15 cellular contexts compared by ENCODE assay signal in the genomic region with DNA sequence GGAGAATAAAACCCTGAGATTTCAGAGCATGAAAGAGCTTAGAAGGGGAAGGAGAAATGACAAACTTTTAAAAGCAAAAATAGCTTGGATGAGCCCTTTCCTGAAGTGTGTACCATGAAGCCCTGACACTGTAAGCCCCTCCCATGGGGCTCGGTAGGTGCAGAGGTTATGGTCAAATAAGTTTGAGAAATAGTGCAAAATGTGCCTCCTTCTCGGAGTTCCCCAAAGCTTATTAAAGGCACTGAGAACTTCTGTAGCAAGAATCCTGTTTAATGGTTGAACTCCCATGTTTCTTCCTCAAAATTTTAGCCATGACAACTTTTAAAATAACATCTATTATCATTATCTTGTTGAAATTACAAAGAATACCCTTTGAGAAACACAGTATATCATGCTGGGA. TPM values are rescaled to one million over a fixed set of nuclear protein-coding genes. Genes with fewer than 3 reads are reported as not detected.
DNase-seq lines count a peak whose midpoint lies in the region; ATAC-seq and TF ChIP-seq lines count a peak whose summit lies in the region.
"Had no signal": no experiment of that assay in that cellular context is flagged by ENCODE, and none has a peak within 500 bp of the region (broad histone marks: within the 10 kb centered on the region; RNA-seq: fewer than 3 reads in every experiment).

No MANE protein-coding gene starts in this region.

- H2BK15ac ChIP-seq in H9 (ENCODE audit: low read depth, low read length) = no peak overlapping the region

- no peaks in the 10 kb centered on the region for H3K23me2 ChIP-seq in H9 (ENCODE audit: insufficient read length, low read depth, low read length, poor library complexity, severe bottlenecking)

- no peak overlapping the region for H3K9ac ChIP-seq in H9 (ENCODE audit: extremely low read depth, insufficient read length, low read length)
- H3K9ac ChIP-seq: GM23248 had no signal

- H3K27me3 Mint-ChIP-seq in T-helper 17 cell (peaks cover 14% of the 10 kb centered on the region), H9 (ENCODE audit: low read depth) (no peaks in the 10 kb centered on the region; the same call in 1 of the 2 replicates)

- no peaks in the 10 kb centered on the region for H3K79me1 ChIP-seq in H9 (ENCODE audit: insufficient read depth, low read depth, low read length, poor library complexity, severe bottlenecking)

- H3K4me3 Mint-ChIP-seq in T-helper 17 cell (no peak overlapping the region), H9 (no peak overlapping the region)
- H3K4me3 Mint-ChIP-seq: CD4-positive, alpha-beta T cell; HFFc6 had no signal

- no peak overlapping the region for H3K18ac ChIP-seq in H9 (ENCODE audit: insufficient read length, low read depth, low read length)

- BruUV-seq in OCI-LY7 (replicated peaks; lab: Mats Ljungman, UMichigan) = no TSS peak

- TF ChIP-seq POLR2A in spleen (IDR thresholded peaks at IDR 0.05) = no peak

- H3K23ac ChIP-seq in H9 (ENCODE audit: insufficient read length, low read depth, low read length) = no peak overlapping the region

- no peak overlapping the region for H3K14ac ChIP-seq in H9 (ENCODE audit: insufficient read depth, low read length)

- no peak overlapping the region for H4K91ac ChIP-seq in H9 (ENCODE audit: insufficient read length, low read depth, low read length)

- no peaks in the 10 kb centered on the region for H3K27me3 ChIP-seq in spleen (replicated peaks in 1 of 7)
- no peaks in the 10 kb centered on the region for H3K27me3 ChIP-seq in H9 (ENCODE audit: insufficient read depth, low read length)

- H3T11ph ChIP-seq in H9 (ENCODE audit: low read length) = no peak overlapping the region

- H3K9me2 ChIP-seq in OCI-LY7 (ENCODE audit: insufficient read depth, low read length) = no peaks in the 10 kb centered on the region

- H3K79me2 ChIP-seq in OCI-LY7 (ENCODE audit: insufficient read depth, low read depth, low read length) (no peaks in the 10 kb centered on the region), H9 (ENCODE audit: insufficient read depth, low read length) (no peaks in the 10 kb centered on the region)

- H3K56ac ChIP-seq in H9 (ENCODE audit: insufficient read length, low read depth, low read length) = no peak overlapping the region

- POLR2A ChIA-PET in OCI-LY7 (lab: Charles Lee) = interaction anchor here (0.5 to 2.0 kb wide), 6 partner anchors 9 to 160 kb away, joined by 3 to 7 read pairs (median 4); no protein-coding TSS in a partner anchor

- no peaks in the 10 kb centered on the region for H3K36me3 ChIP-seq in OCI-LY7 (ENCODE audit: insufficient read depth, low read length)
- H3K36me3 ChIP-seq in spleen = no peaks in the 10 kb centered on the region

- no peak overlapping the region for H3K27ac ChIP-seq in OCI-LY7 (ENCODE audit: low read depth, low read length, poor library complexity, severe bottlenecking)
- H3K27ac ChIP-seq in spleen = peak overlapping the region in 5 of 8 donors; percentile 37 to 68 (median 51)
- no peak overlapping the region for H3K27ac ChIP-seq in H9 (ENCODE audit: insufficient read length, low read depth, low read length)
- H3K27ac ChIP-seq: C4-2B, GM23248 had no signal

- no peak overlapping the region for H4K5ac ChIP-seq in H9 (ENCODE audit: insufficient read length, low read depth, low read length)

- DNase-seq in OCI-LY7 (ENCODE audit: low spot score) (no peak), germinal center (ENCODE audit: low spot score) (peak; percentile 24), spleen (no peak), T-helper 17 cell (no peak), H9 (no peak), dermis blood vessel endothelial cell (no peak)
- DNase-seq: ACHN; Caco-2; CD4-positive, alpha-beta T cell; GDM1; GM23248; HFFc6; IMR-90 had no signal

- no peak overlapping the region for H4K8ac ChIP-seq in H9 (replicated peaks; ENCODE audit: insufficient read length, low read depth, low read length)

- no peaks in the 10 kb centered on the region for H4K20me1 ChIP-seq in OCI-LY7 (ENCODE audit: insufficient read depth, low read length)
- no peaks in the 10 kb centered on the region for H4K20me1 ChIP-seq in H9 (ENCODE audit: control insufficient read depth, insufficient read depth, insufficient read length)

- H3K4me1 Mint-ChIP-seq in T-helper 17 cell (peaks cover 12% of the 10 kb centered on the region), H9 (peaks cover 3 to 5% of the 10 kb centered on the region in 2 experiments; a peak in 3 of 4 replicates)

- H2AFZ ChIP-seq in OCI-LY7 (ENCODE audit: low read length) (peak overlapping the region; percentile 87), H9 (ENCODE audit: low read length) (no peak overlapping the region)
- H2AFZ ChIP-seq: GM23248 had no signal

- no peak for TF ChIP-seq CTCF in OCI-LY7 (conservative IDR thresholded peaks at IDR 0.05; ENCODE audit: low read length)
- no peak for TF ChIP-seq CTCF in spleen (IDR thresholded peaks at IDR 0.05 in 8 of 11, conservative IDR thresholded peaks at IDR 0.05 in 3 of 11)
- no peak for TF ChIP-seq CTCF in H9 (conservative IDR thresholded peaks at IDR 0.05)

- no peaks in the 10 kb centered on the region for H3K36me3 Mint-ChIP-seq in T-helper 17 cell (ENCODE audit: low read depth)
- no peaks in the 10 kb centered on the region; a peak in 1 of 7 replicates for H3K36me3 Mint-ChIP-seq in H9 (ENCODE audit: insufficient read depth in 1 of 3, low read depth in 3 of 3)

- H3K9me3 ChIP-seq in OCI-LY7 (ENCODE audit: low read length) = 0 out of 2 replicates have a peak, but pooled peaks cover under 1% of the 10 kb centered on the region
- no peaks in the 10 kb centered on the region for H3K9me3 ChIP-seq in spleen
- H3K9me3 ChIP-seq in T-helper 17 cell (ENCODE audit: control insufficient read depth, low read length, poor library complexity, severe bottlenecking) = peaks cover 4% of the 10 kb centered on the region
- no peaks in the 10 kb centered on the region for H3K9me3 ChIP-seq in H9 (ENCODE audit: control insufficient read depth, low read depth, low read length)
- H3K9me3 ChIP-seq: Caco-2 had no signal

- H3K4ac ChIP-seq in H9 (ENCODE audit: low read depth, low read length) = no peak overlapping the region

- no peak overlapping the region for H2BK12ac ChIP-seq in H9 (ENCODE audit: insufficient read length, low read depth, low read length)

- H3K4me3 ChIP-seq in OCI-LY7 (ENCODE audit: low read depth, low read length, poor library complexity, severe bottlenecking) = no peak overlapping the region
- H3K4me3 ChIP-seq in spleen = no peak overlapping the region
- H3K4me3 ChIP-seq: GM23248 had no signal

- intact Hi-C loops in OCI-LY7 (cut with micrococcal nuclease; ENCODE audit: unreplicated experiment) (no loop called here), spleen (cut with DNase I; ENCODE audit: low total_unique reads) (no loop called here)

- CTCF ChIA-PET in OCI-LY7 (lab: Charles Lee; ENCODE audit: unreplicated experiment) = interaction anchor here (0.6 kb wide), 1 partner anchor 41 kb away, joined by 3 read pairs; no protein-coding TSS in a partner anchor

- H3K4me2 ChIP-seq in OCI-LY7 (ENCODE audit: low read length) (peak overlapping the region; percentile 36; the same call in 1 of the 2 replicates), H9 (ENCODE audit: insufficient read depth, insufficient read length, low read length) (no peak overlapping the region)

- H2BK20ac ChIP-seq in H9 (ENCODE audit: low read depth, low read length, poor library complexity, severe bottlenecking) = no peak overlapping the region

- ATAC-seq in T-helper 17 cell = no peak
- ATAC-seq: HCT116 had no signal

- H2BK120ac ChIP-seq in H9 (ENCODE audit: low read depth, low read length, poor library complexity, severe bottlenecking) = no peak overlapping the region

- peaks cover 13% of the 10 kb centered on the region for H3K4me1 ChIP-seq in OCI-LY7 (ENCODE audit: insufficient read depth, low read length, poor library complexity, severe bottlenecking)
- H3K4me1 ChIP-seq in spleen = peaks cover 0 to 39% (median 7%) of the 10 kb centered on the region in 6 donors
- H3K4me1 ChIP-seq in H9 (ENCODE audit: insufficient read depth, low read length) = no peaks in the 10 kb centered on the region

- no peak overlapping the region for H3K27ac Mint-ChIP-seq in T-helper 17 cell
- H3K27ac Mint-ChIP-seq in H9 = no peak overlapping the region
- H3K27ac Mint-ChIP-seq: CD4-positive, alpha-beta T cell; HFFc6 had no signal

- no peak overlapping the region for H2BK5ac ChIP-seq in H9 (ENCODE audit: insufficient read length, low read length)

- H3K9me3 Mint-ChIP-seq in H9 = peaks cover 0 to 2% of the 10 kb centered on the region in 2 experiments; a peak in 1 of 5 replicates
- H3K9me3 Mint-ChIP-seq: CD4-positive, alpha-beta T cell had no signal

- 54 to 78% (median 62%) methylated on average over 2 of the region's 2 CpGs for WGBS in spleen, 5 donors
- no CpG with 5 or more reads among the region's 2 CpGs for WGBS in H9 (ENCODE audit: extremely low coverage, insufficient read length, low lambda C conversion rate)

- no peak overlapping the region for H2AK5ac ChIP-seq in H9 (ENCODE audit: insufficient read length, low read length)

RNA-seq across cellular contexts. Expression of a gene that starts 10.5 kb away (rescaled TPM):
- 43.3 and 69.9 TPM in 2 replicates for total RNA-seq in OCI-LY7 (2014; rRNA removed; shearing (Covaris generic))
- total RNA-seq in OCI-LY7 (2022) (157 and 171 TPM in 2 replicates), spleen (10 to 100 TPM; 40.4 to 59.0 (median 45.1) TPM), T-helper 17 cell (10 to 100 TPM; 19.6 to 24.9 TPM), H9 (2021) (120 and 126 TPM in 2 replicates), dermis blood vessel endothelial cell (44.4 and 53.9 TPM in 2 replicates)
- polyA plus RNA-seq in spleen = 1 to 10 TPM; 4.0 to 7.5 (median 5.6) TPM

Comparison
In these comparisons a context has a peak if more than half of its experiments do, and no peak if none do; other contexts are left out.
1. H3K27ac ChIP-seq: peak in spleen (5 of 8); none in OCI-LY7 (single experiment) and H9 (single experiment).